In genomic region chr16:2487903-2488531, GRCh38 we compare ENCODE assay signal across 2 cellular contexts.
TF ChIP-seq lines count a peak whose summit lies in the region.

No MANE protein-coding gene starts in this region.

TF ChIP-seq in SK-N-SH, 30 proteins besides CTCF, POLR2A, EP300 and RAD21 (continued from another document):
- no peak for TF ChIP-seq MEF2A (IDR thresholded peaks at IDR 0.05; ENCODE audit: borderline replicate concordance, low read depth)
- no peak for TF ChIP-seq SIN3A (IDR thresholded peaks at IDR 0.05; ENCODE audit: borderline replicate concordance, low read depth, low read length)
- no peak for TF ChIP-seq TCF12 (IDR thresholded peaks at IDR 0.05)
- TF ChIP-seq, protein P1, sequence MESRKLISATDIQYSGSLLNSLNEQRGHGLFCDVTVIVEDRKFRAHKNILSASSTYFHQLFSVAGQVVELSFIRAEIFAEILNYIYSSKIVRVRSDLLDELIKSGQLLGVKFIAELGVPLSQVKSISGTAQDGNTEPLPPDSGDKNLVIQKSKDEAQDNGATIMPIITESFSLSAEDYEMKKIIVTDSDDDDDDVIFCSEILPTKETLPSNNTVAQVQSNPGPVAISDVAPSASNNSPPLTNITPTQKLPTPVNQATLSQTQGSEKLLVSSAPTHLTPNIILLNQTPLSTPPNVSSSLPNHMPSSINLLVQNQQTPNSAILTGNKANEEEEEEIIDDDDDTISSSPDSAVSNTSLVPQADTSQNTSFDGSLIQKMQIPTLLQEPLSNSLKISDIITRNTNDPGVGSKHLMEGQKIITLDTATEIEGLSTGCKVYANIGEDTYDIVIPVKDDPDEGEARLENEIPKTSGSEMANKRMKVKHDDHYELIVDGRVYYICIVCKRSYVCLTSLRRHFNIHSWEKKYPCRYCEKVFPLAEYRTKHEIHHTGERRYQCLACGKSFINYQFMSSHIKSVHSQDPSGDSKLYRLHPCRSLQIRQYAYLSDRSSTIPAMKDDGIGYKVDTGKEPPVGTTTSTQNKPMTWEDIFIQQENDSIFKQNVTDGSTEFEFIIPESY (IDR thresholded peaks at IDR 0.05; ENCODE audit: borderline replicate concordance, low read depth), result no peak
- TF ChIP-seq, protein P2, sequence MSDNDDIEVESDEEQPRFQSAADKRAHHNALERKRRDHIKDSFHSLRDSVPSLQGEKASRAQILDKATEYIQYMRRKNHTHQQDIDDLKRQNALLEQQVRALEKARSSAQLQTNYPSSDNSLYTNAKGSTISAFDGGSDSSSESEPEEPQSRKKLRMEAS (IDR thresholded peaks at IDR 0.05; ENCODE audit: low read depth), result no peak
- TF ChIP-seq, protein P3, sequence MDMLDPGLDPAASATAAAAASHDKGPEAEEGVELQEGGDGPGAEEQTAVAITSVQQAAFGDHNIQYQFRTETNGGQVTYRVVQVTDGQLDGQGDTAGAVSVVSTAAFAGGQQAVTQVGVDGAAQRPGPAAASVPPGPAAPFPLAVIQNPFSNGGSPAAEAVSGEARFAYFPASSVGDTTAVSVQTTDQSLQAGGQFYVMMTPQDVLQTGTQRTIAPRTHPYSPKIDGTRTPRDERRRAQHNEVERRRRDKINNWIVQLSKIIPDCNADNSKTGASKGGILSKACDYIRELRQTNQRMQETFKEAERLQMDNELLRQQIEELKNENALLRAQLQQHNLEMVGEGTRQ (IDR thresholded peaks at IDR 0.05; ENCODE audit: borderline replicate concordance, low read depth, low read length), result no peak

TF ChIP-seq in SK-N-SH treated with all-trans-retinoic acid at 6 μM for 48 hours, 23 proteins besides CTCF, POLR2A, EP300 and RAD21 (continued from another document):
- no peak for TF ChIP-seq TSHZ2 (CRISPR knock-in tag; IDR thresholded peaks at IDR 0.05)
- TF ChIP-seq OSR1 (CRISPR knock-in tag; IDR thresholded peaks at IDR 0.05), result no peak
- no peak for TF ChIP-seq CREB5 (CRISPR knock-in tag; IDR thresholded peaks at IDR 0.05; ENCODE audit: low read depth)
- TF ChIP-seq SNAI2 (CRISPR knock-in tag; IDR thresholded peaks at IDR 0.05), result no peak
- TF ChIP-seq CSDC2 (CRISPR knock-in tag; IDR thresholded peaks at IDR 0.05), result no peak
- no peak for TF ChIP-seq PATZ1 (CRISPR knock-in tag; IDR thresholded peaks at IDR 0.05; ENCODE audit: borderline replicate concordance)
- no peak for TF ChIP-seq ZFP30 (CRISPR knock-in tag; IDR thresholded peaks at IDR 0.05)
- no peak for TF ChIP-seq ZFP3 (CRISPR knock-in tag; IDR thresholded peaks at IDR 0.05)
- TF ChIP-seq, protein P4, sequence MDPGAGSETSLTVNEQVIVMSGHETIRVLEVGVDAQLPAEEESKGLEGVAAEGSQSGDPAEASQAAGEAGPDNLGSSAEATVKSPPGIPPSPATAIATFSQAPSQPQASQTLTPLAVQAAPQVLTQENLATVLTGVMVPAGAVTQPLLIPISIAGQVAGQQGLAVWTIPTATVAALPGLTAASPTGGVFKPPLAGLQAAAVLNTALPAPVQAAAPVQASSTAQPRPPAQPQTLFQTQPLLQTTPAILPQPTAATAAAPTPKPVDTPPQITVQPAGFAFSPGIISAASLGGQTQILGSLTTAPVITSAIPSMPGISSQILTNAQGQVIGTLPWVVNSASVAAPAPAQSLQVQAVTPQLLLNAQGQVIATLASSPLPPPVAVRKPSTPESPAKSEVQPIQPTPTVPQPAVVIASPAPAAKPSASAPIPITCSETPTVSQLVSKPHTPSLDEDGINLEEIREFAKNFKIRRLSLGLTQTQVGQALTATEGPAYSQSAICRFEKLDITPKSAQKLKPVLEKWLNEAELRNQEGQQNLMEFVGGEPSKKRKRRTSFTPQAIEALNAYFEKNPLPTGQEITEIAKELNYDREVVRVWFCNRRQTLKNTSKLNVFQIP (CRISPR knock-in tag; IDR thresholded peaks at IDR 0.05; ENCODE audit: borderline replicate concordance, low read depth), result no peak
- no peak for TF ChIP-seq BACH2 (CRISPR knock-in tag; IDR thresholded peaks at IDR 0.05; ENCODE audit: borderline replicate concordance)
- no peak for TF ChIP-seq GLIS3 (CRISPR knock-in tag; IDR thresholded peaks at IDR 0.05)
- no peak for TF ChIP-seq ARNTL (CRISPR knock-in tag; IDR thresholded peaks at IDR 0.05; ENCODE audit: borderline replicate concordance, low read depth)
- no peak for TF ChIP-seq TCF4 (CRISPR knock-in tag; IDR thresholded peaks at IDR 0.05; ENCODE audit: borderline replicate concordance)
- TF ChIP-seq, protein P5, sequence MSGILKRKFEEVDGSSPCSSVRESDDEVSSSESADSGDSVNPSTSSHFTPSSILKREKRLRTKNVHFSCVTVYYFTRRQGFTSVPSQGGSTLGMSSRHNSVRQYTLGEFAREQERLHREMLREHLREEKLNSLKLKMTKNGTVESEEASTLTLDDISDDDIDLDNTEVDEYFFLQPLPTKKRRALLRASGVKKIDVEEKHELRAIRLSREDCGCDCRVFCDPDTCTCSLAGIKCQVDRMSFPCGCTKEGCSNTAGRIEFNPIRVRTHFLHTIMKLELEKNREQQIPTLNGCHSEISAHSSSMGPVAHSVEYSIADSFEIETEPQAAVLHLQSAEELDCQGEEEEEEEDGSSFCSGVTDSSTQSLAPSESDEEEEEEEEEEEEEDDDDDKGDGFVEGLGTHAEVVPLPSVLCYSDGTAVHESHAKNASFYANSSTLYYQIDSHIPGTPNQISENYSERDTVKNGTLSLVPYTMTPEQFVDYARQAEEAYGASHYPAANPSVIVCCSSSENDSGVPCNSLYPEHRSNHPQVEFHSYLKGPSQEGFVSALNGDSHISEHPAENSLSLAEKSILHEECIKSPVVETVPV (CRISPR knock-in tag; IDR thresholded peaks at IDR 0.05), result no peak
- no peak for TF ChIP-seq ZNF70 (CRISPR knock-in tag; IDR thresholded peaks at IDR 0.05)
- no peak for TF ChIP-seq PPARA (CRISPR knock-in tag; IDR thresholded peaks at IDR 0.05; ENCODE audit: borderline replicate concordance)
